In genomic region chr1:181483084-181483559, GRCh38 we compare ENCODE assay signal across 9 cellular contexts. TPM values are rescaled to one million over a fixed set of nuclear protein-coding genes. Genes with fewer than 3 reads are reported as not detected.
DNase-seq lines count a peak whose midpoint lies in the region; ATAC-seq and TF ChIP-seq lines count a peak whose summit lies in the region.
"Had no signal": no experiment of that assay in that cellular context is flagged by ENCODE, and none has a peak within 500 bp of the region (broad histone marks: within the 10 kb centered on the region; RNA-seq: fewer than 3 reads in every experiment).

Gene CACNA1E, plus strand, starts transcription at chr1:181483517. Its CDS starts 228 bp downstream, at chr1:181483745.

- H3K9me3 Mint-ChIP-seq in activated CD4-positive, alpha-beta T cell treated with anti-CD3 and anti-CD28 coated beads for 36 hours (ENCODE audit: low read depth) = no peaks in the 10 kb centered on the region
- H3K9me3 Mint-ChIP-seq in activated naive CD8-positive, alpha-beta T cell (ENCODE audit: low read depth) = no peaks in the 10 kb centered on the region

- H3K27ac Mint-ChIP-seq in activated CD4-positive, alpha-beta T cell treated with anti-CD3 and anti-CD28 coated beads for 36 hours = no peak within 1 kb of the TSS
- no peak within 1 kb of the TSS for H3K27ac Mint-ChIP-seq in activated naive CD8-positive, alpha-beta T cell

- TF ChIP-seq EP300 in stomach (IDR thresholded peaks at IDR 0.05) = no peak

- H3K4me3 ChIP-seq in stomach = peak within 1 kb of the TSS; percentile 24 to 53 (median 42)
- H3K4me3 ChIP-seq in effector memory CD4-positive, alpha-beta T cell (ENCODE audit: insufficient read depth, low read depth, low read length, poor library complexity, severe bottlenecking) = no peak within 1 kb of the TSS

- peaks cover 12 to 35% (median 25%) of the 10 kb centered on the region in 4 donors for H3K4me1 ChIP-seq in stomach
- no peaks in the 10 kb centered on the region for H3K4me1 ChIP-seq in effector memory CD4-positive, alpha-beta T cell (ENCODE audit: control insufficient read depth, insufficient read depth, low read length, poor library complexity, severe bottlenecking)

- whole genome bisulfite sequencing in stomach, 5 donors = 4 to 5% (median 4%) methylated on average over 12 of the region's 12 CpGs

- H3K9me3 ChIP-seq in stomach = no peaks in the 10 kb centered on the region
- no peaks in the 10 kb centered on the region for H3K9me3 ChIP-seq in effector memory CD4-positive, alpha-beta T cell (ENCODE audit: control insufficient read depth, low read length)

- TF ChIP-seq CTCF in stomach (IDR thresholded peaks at IDR 0.05) = no peak

- peaks cover 20 to 56% (median 55%) of the 10 kb centered on the region in 3 donors for H3K27me3 ChIP-seq in stomach
- peaks cover 17% of the 10 kb centered on the region for H3K27me3 ChIP-seq in effector memory CD4-positive, alpha-beta T cell (replicated peaks; ENCODE audit: control insufficient read depth, insufficient read depth, low read length, poor library complexity, severe bottlenecking)

- H3K36me3 Mint-ChIP-seq in activated CD4-positive, alpha-beta T cell treated with anti-CD3 and anti-CD28 coated beads for 36 hours (ENCODE audit: low read depth) = no peaks in the 10 kb centered on the region
- no peaks in the 10 kb centered on the region for H3K36me3 Mint-ChIP-seq in activated naive CD8-positive, alpha-beta T cell

- CTCF ChIA-PET in activated CD4-positive, alpha-beta T cell treated with anti-CD3 and anti-CD28 coated beads for 36 hours (lab: Charles Lee) = interaction anchor here (0.6 to 1.2 kb wide), 2 partner anchors 54 to 193 kb away, joined by 3 to 5 read pairs; no protein-coding TSS in a partner anchor

- no peaks in the 10 kb centered on the region for H3K36me3 ChIP-seq in stomach
- no peaks in the 10 kb centered on the region for H3K36me3 ChIP-seq in effector memory CD4-positive, alpha-beta T cell (ENCODE audit: control insufficient read depth, insufficient read depth, low read length)

- ATAC-seq in activated CD4-positive, alpha-beta T cell treated with anti-CD3 and anti-CD28 coated beads for 36 hours = no peak
- no peak for ATAC-seq in GM19023 (IDR thresholded peaks at IDR 0.05; ENCODE audit: unreplicated experiment)

- H3K4me1 Mint-ChIP-seq in activated CD4-positive, alpha-beta T cell treated with anti-CD3 and anti-CD28 coated beads for 36 hours = peaks cover 8% of the 10 kb centered on the region
- H3K4me1 Mint-ChIP-seq in activated naive CD8-positive, alpha-beta T cell (ENCODE audit: low read depth) = peaks cover 23% of the 10 kb centered on the region

- TF ChIP-seq POLR2A in stomach (IDR thresholded peaks at IDR 0.05) = no peak

- intact Hi-C loops in activated CD4-positive, alpha-beta T cell treated with anti-CD3 and anti-CD28 coated beads for 36 hours (cut with DNase I, micrococcal nuclease) = loop anchor here in 1 of 2 experiments (5.0 kb wide), 1 partner anchor 914 kb away; no protein-coding TSS in a partner anchor
- intact Hi-C loops in stomach (cut with DNase I; ENCODE audit: low total_unique reads) = no loop called here

- peaks cover 59% of the 10 kb centered on the region for H3K27me3 Mint-ChIP-seq in activated CD4-positive, alpha-beta T cell treated with anti-CD3 and anti-CD28 coated beads for 36 hours
- H3K27me3 Mint-ChIP-seq in activated naive CD8-positive, alpha-beta T cell = peaks cover 49% of the 10 kb centered on the region

- no peak within 1 kb of the TSS for H3K27ac ChIP-seq in stomach
- H3K27ac ChIP-seq in effector memory CD4-positive, alpha-beta T cell (ENCODE audit: insufficient read depth, low read length, poor library complexity, severe bottlenecking) = no peak within 1 kb of the TSS

- peak within 1 kb of the TSS; percentile 43 for H3K4me3 Mint-ChIP-seq in activated CD4-positive, alpha-beta T cell treated with anti-CD3 and anti-CD28 coated beads for 36 hours
- peak within 1 kb of the TSS; percentile 40 for H3K4me3 Mint-ChIP-seq in activated naive CD8-positive, alpha-beta T cell

- POLR2A ChIA-PET in activated CD4-positive, alpha-beta T cell treated with anti-CD3 and anti-CD28 coated beads for 36 hours (lab: Charles Lee) = interaction anchor here (0.8 kb wide), 1 partner anchor 454 kb away, joined by 8 read pairs; no protein-coding TSS in a partner anchor

- no peak for DNase-seq in activated CD4-positive, alpha-beta T cell treated with anti-CD3 and anti-CD28 coated beads for 36 hours
- no peak for DNase-seq in activated CD4-positive, alpha-beta T cell treated with anti-CD3 and anti-CD28 coated beads for 4 hours
- DNase-seq in iPS-NIHi7 (ENCODE audit: extremely low spot score) = peak; percentile 19
- no peak for DNase-seq in stomach
- no peak for DNase-seq in DMS 273 (lab: John Stamatoyannopoulos, UW; ENCODE audit: unreplicated experiment)
- no peak for DNase-seq in effector memory CD4-positive, alpha-beta T cell

RNA-seq across cellular contexts. Expression of gene CACNA1E, which starts in this region (rescaled TPM):
- total RNA-seq in activated CD4-positive, alpha-beta T cell treated with anti-CD3 and anti-CD28 coated beads for 36 hours = not detected
- 1 to 10 TPM in 1 of 5 donors, under 1 TPM in 1, not detected in 3; under 0.01 to 1.8 TPM for total RNA-seq in stomach
- under 1 TPM in 2 of 3 donors, not detected in 1; under 0.01 to 0.03 TPM for polyA plus RNA-seq in stomach
- total RNA-seq: A673 had no signal
